ENCODE assay signal across 18 cellular contexts in genomic region chr20:3042621-3043020, GRCh38. TPM values are rescaled to one million over a fixed set of nuclear protein-coding genes. Genes with fewer than 3 reads are reported as not detected.
DNase-seq lines count a peak whose midpoint lies in the region; ATAC-seq and TF ChIP-seq lines count a peak whose summit lies in the region.
"Had no signal": no experiment of that assay in that cellular context is flagged by ENCODE, and none has a peak within 500 bp of the region (broad histone marks: within the 10 kb centered on the region; RNA-seq: fewer than 3 reads in every experiment).

No MANE protein-coding gene starts in this region.

- TF ChIP-seq CTCF in IMR-90 (conservative IDR thresholded peaks at IDR 0.05; ENCODE audit: low read depth, low read length) (no peak), body of pancreas (IDR thresholded peaks at IDR 0.05) (no peak)

- no peak for DNase-seq in IMR-90
- DNase-seq in body of pancreas, result peak in 1 of 4 donors; percentile 36
- no peak for DNase-seq in midbrain (lab: John Stamatoyannopoulos, UW)
- DNase-seq in HuH-7 (ENCODE audit: low spot score), result no peak
- no peak for DNase-seq in occipital lobe (lab: John Stamatoyannopoulos, UW)
- DNase-seq: activated CD4-positive, alpha-beta T cell treated with anti-CD3 and anti-CD28 coated beads for 4 hours; activated T-cell treated with anti-CD3 and anti-CD28 coated beads, Interleukin-2, amount 50 U/mL, for 24 hours; DND-41; effector CD4-positive, alpha-beta T cell; GM23248; left colon; PC-9; stimulated activated CD4-positive, alpha-beta T cell treated with anti-CD3 and anti-CD28 coated beads, Interleukin-15, amount 100 ng/mL, for 24 hours had no signal

- H3K56ac ChIP-seq in IMR-90 (ENCODE audit: extremely low read depth, insufficient read depth, low read length), result no peak overlapping the region

- H2AK9ac ChIP-seq in IMR-90 (replicated peaks; ENCODE audit: low read depth, low read length, poor library complexity), result peak overlapping the region; percentile 14

- no peak overlapping the region for H3K27ac ChIP-seq in IMR-90 (ENCODE audit: insufficient read depth, low read length)
- H3K27ac ChIP-seq in body of pancreas, result peak overlapping the region in 3 of 4 donors; percentile 50 to 85 (median 80)
- H3K27ac ChIP-seq in layer of hippocampus (ENCODE audit: low read depth, low read length), result peak overlapping the region; percentile 46
- H3K27ac ChIP-seq in skeletal muscle tissue (ENCODE audit: low read depth, low read length), result peak overlapping the region; percentile 69
- H3K27ac ChIP-seq: GM23248, PC-9 had no signal

- no peak overlapping the region for H3K18ac ChIP-seq in IMR-90 (ENCODE audit: low read depth, low read length)

- TF ChIP-seq RAD21 in IMR-90 (IDR thresholded peaks at IDR 0.05; ENCODE audit: low read length), result no peak

- CTCF ChIA-PET in IMR-90 (lab: Yijun Ruan, JAX), result interaction anchor here (0.7 kb wide), 1 partner anchor 42 kb away, joined by 3 read pairs; no protein-coding TSS in a partner anchor

- ATAC-seq in IMR-90 (ENCODE audit: low read depth) (no peak), body of pancreas (no peak), GM18870 (IDR thresholded peaks at IDR 0.05; ENCODE audit: unreplicated experiment) (no peak)
- ATAC-seq: left colon had no signal

- peaks cover 8% of the 10 kb centered on the region for H4K20me1 ChIP-seq in IMR-90 (ENCODE audit: insufficient read depth, low read length)

- H3K79me1 ChIP-seq in IMR-90 (ENCODE audit: low read depth in 1 of 2, low read length in 2 of 2), result peaks cover 10 to 16% of the 10 kb centered on the region in 2 experiments

- peaks cover 20% of the 10 kb centered on the region for H3K9me1 ChIP-seq in IMR-90 (ENCODE audit: insufficient read depth, low read length)

- H2BK5ac ChIP-seq in IMR-90 (ENCODE audit: low read depth, low read length, poor library complexity, severe bottlenecking), result no peak overlapping the region

- no peak overlapping the region for H3K4me3 ChIP-seq in IMR-90 (ENCODE audit: insufficient read depth, low read depth, low read length)
- H3K4me3 ChIP-seq in body of pancreas, result no peak overlapping the region
- no peak overlapping the region for H3K4me3 ChIP-seq in skeletal muscle tissue (ENCODE audit: low read length in 3 of 3)
- H3K4me3 ChIP-seq: GM23248, PC-9 had no signal

- no peak overlapping the region for H3K14ac ChIP-seq in IMR-90 (replicated peaks; ENCODE audit: low read depth, low read length)

- dilution Hi-C loops in IMR-90 (cut with HindIII; ENCODE audit: low sequenced_read_pairs, unreplicated experiment), result no loop called here

- H4K91ac ChIP-seq in IMR-90 (ENCODE audit: insufficient read depth, low read depth, low read length), result no peak overlapping the region

- no peak overlapping the region for H3K4me2 ChIP-seq in IMR-90 (ENCODE audit: low read depth, low read length)
- H3K4me2 ChIP-seq: PC-9 had no signal

- no peak overlapping the region for H4K8ac ChIP-seq in IMR-90 (ENCODE audit: low read depth in 2 of 2, low read length in 2 of 2)

- H2AK5ac ChIP-seq in IMR-90 (ENCODE audit: low read depth, low read length), result no peak overlapping the region

- H2BK15ac ChIP-seq in IMR-90 (ENCODE audit: low read depth, low read length), result no peak overlapping the region

- H3K4ac ChIP-seq in IMR-90 (ENCODE audit: low read depth, low read length), result no peak overlapping the region

- WGBS in IMR-90 (ENCODE audit: extremely low coverage in 2 of 2, insufficient read length in 1 of 2), 2 experiments, result 60% methylated on average over 1 of the region's 5 CpGs; no CpG with 5 or more reads in 1 of the 2 experiments
- WGBS in body of pancreas, 2 donors, result 76 to 95% methylated on average over 3 to 5 of the region's 5 CpGs

- peaks cover 13% of the 10 kb centered on the region for H3K4me1 ChIP-seq in IMR-90 (ENCODE audit: control insufficient read depth, insufficient read depth, low read length)
- peaks cover 25% of the 10 kb centered on the region for H3K4me1 ChIP-seq in body of pancreas
- peaks cover 18 to 38% (median 25%) of the 10 kb centered on the region in 3 donors for H3K4me1 ChIP-seq in skeletal muscle tissue (ENCODE audit: control insufficient read depth in 3 of 3, insufficient read depth in 3 of 3, low read length in 3 of 3)

- no peak overlapping the region for H2BK20ac ChIP-seq in IMR-90 (ENCODE audit: low read depth, low read length)

- H3K27me3 ChIP-seq in IMR-90 (ENCODE audit: control insufficient read depth, insufficient read depth, low read length) (no peaks in the 10 kb centered on the region), body of pancreas (no peaks in the 10 kb centered on the region), layer of hippocampus (ENCODE audit: control insufficient read depth, insufficient read depth, low read length) (no peaks in the 10 kb centered on the region), skeletal muscle tissue (ENCODE audit: control insufficient read depth in 3 of 3, insufficient read depth in 3 of 3, low read length in 3 of 3) (no peaks in the 10 kb centered on the region)

- intact Hi-C loops in IMR-90 (cut with micrococcal nuclease) (no loop called here), body of pancreas (cut with DNase I) (no loop called here)

- H3K9ac ChIP-seq in IMR-90 (ENCODE audit: low read depth, low read length), result no peak overlapping the region
- no peak overlapping the region for H3K9ac ChIP-seq in skeletal muscle tissue (ENCODE audit: low read depth in 1 of 3, low read length in 3 of 3)
- H3K9ac ChIP-seq: GM23248 had no signal

- H3K9me3 ChIP-seq in IMR-90 (ENCODE audit: control insufficient read depth, insufficient read depth, low read length), result no peaks in the 10 kb centered on the region
- no peaks in the 10 kb centered on the region for H3K9me3 ChIP-seq in body of pancreas
- H3K9me3 ChIP-seq in skeletal muscle tissue (ENCODE audit: control insufficient read depth in 3 of 3, low read length in 3 of 3), result no peaks in the 10 kb centered on the region

- H3K36me3 ChIP-seq in IMR-90 (ENCODE audit: control insufficient read depth, insufficient read depth, low read length), result peaks cover 25% of the 10 kb centered on the region
- H3K36me3 ChIP-seq in body of pancreas (replicated peaks in 1 of 2; ENCODE audit: insufficient read depth in 1 of 2, low read depth in 2 of 2), result peaks cover 0 to 5% of the 10 kb centered on the region in 2 donors
- H3K36me3 ChIP-seq in skeletal muscle tissue (ENCODE audit: control insufficient read depth in 3 of 3, insufficient read depth in 3 of 3, low read length in 3 of 3), result peaks cover 19 to 33% (median 26%) of the 10 kb centered on the region in 3 donors

- no peak overlapping the region for H4K5ac ChIP-seq in IMR-90 (ENCODE audit: low read depth, low read length)

- in situ Hi-C loops in IMR-90 (cut with MboI; ENCODE audit: low sequenced_read_pairs), result no loop called here

- H2BK120ac ChIP-seq in IMR-90 (ENCODE audit: low read depth, low read length), result no peak overlapping the region

- no peak overlapping the region for H2AFZ ChIP-seq in IMR-90 (replicated peaks; ENCODE audit: low read length, poor library complexity)
- H2AFZ ChIP-seq: GM23248, PC-9 had no signal

- TF ChIP-seq POLR2A in IMR-90 (IDR thresholded peaks at IDR 0.05; ENCODE audit: low read depth, low read length) (no peak), body of pancreas (IDR thresholded peaks at IDR 0.05) (no peak)

- no TSS peak for BruUV-seq in IMR-90 (replicated peaks; lab: Mats Ljungman, UMichigan)

- POLR2A ChIA-PET in IMR-90 (lab: Charles Lee; ENCODE audit: unreplicated experiment), result no interaction called here

- no peak overlapping the region for H3K23ac ChIP-seq in IMR-90 (ENCODE audit: low read depth, low read length)

TF ChIP-seq in IMR-90, 13 proteins besides CTCF, POLR2A, EP300 and RAD21 (continues in another document):
- no peak for TF ChIP-seq ELK1 (IDR thresholded peaks at IDR 0.05; ENCODE audit: borderline replicate concordance, low read depth, low read length)
- no peak for TF ChIP-seq RFX5 (IDR thresholded peaks at IDR 0.05; ENCODE audit: low read depth, low read length)
- no peak for TF ChIP-seq MXI1 (IDR thresholded peaks at IDR 0.05; ENCODE audit: borderline replicate concordance, low read depth, low read length)
- TF ChIP-seq CEBPB (IDR thresholded peaks at IDR 0.05; ENCODE audit: low read depth, low read length), result no peak
- no peak for TF ChIP-seq MAFK (IDR thresholded peaks at IDR 0.05; ENCODE audit: low read depth, low read length)
- no peak for TF ChIP-seq NFE2L2 (IDR thresholded peaks at IDR 0.05; ENCODE audit: low read depth, low read length)
- no peak for TF ChIP-seq CHD1 (IDR thresholded peaks at IDR 0.05; ENCODE audit: low read depth, low read length)

RNA-seq across cellular contexts. Expression of gene GNRH2, which starts 0.8 kb away (rescaled TPM):
- total RNA-seq in IMR-90 (2012; rRNA removed), result 0.18 and 0.28 TPM in 2 replicates
- 0.16 and 0.21 TPM in 2 replicates for polyA plus RNA-seq in IMR-90 (2012; rRNA removed)
- not detected in 2 replicates for polyA plus RNA-seq in IMR-90 (2012; cell fraction: cytosol; rRNA removed)
- polyA plus RNA-seq in IMR-90 (2012; cell fraction: nucleus; rRNA removed; ENCODE audit: low replicate concordance), result 1.7 and 3.5 TPM in 2 replicates
- not detected for total RNA-seq in body of pancreas
- total RNA-seq in skeletal muscle tissue, result not detected
- not detected for total RNA-seq in occipital lobe
- total RNA-seq: GM23248 had no signal
- polyA plus RNA-seq: adipose tissue, GM23248 had no signal

RNA-seq across cellular contexts. Expression of gene MRPS26, which starts 3.2 kb away (rescaled TPM):
- total RNA-seq in IMR-90 (2012; rRNA removed), result 22.2 and 24.7 TPM in 2 replicates
- 38.6 and 49.5 TPM in 2 replicates for polyA plus RNA-seq in IMR-90 (2012; rRNA removed)
- 53.9 and 56.0 TPM in 2 replicates for polyA plus RNA-seq in IMR-90 (2012; cell fraction: cytosol; rRNA removed)
- polyA plus RNA-seq in IMR-90 (2012; cell fraction: nucleus; rRNA removed; ENCODE audit: low replicate concordance), result 20.0 and 35.2 TPM in 2 replicates
- total RNA-seq in body of pancreas, result 10 to 100 TPM; 28.0 to 29.0 TPM
- 25.6 TPM for total RNA-seq in skeletal muscle tissue
- 36.0 TPM for total RNA-seq in occipital lobe

RNA-seq across cellular contexts. Expression of gene OXT, which starts 28.8 kb away (rescaled TPM):
- total RNA-seq in IMR-90 (2012; rRNA removed) (not detected in 2 replicates), body of pancreas (not detected), skeletal muscle tissue (not detected), occipital lobe (not detected)
- not detected in 2 replicates for polyA plus RNA-seq in IMR-90 (2012; rRNA removed)
- not detected in 2 replicates for polyA plus RNA-seq in IMR-90 (2012; cell fraction: cytosol; rRNA removed)
- not detected in 2 replicates for polyA plus RNA-seq in IMR-90 (2012; cell fraction: nucleus; rRNA removed; ENCODE audit: low replicate concordance)
- total RNA-seq: GM23248, left colon, PC-9 had no signal

RNA-seq across cellular contexts. Expression of gene AVP, which starts 41.9 kb away (rescaled TPM):
- total RNA-seq in IMR-90 (2012; rRNA removed) (not detected in 2 replicates), body of pancreas (not detected), skeletal muscle tissue (not detected), occipital lobe (not detected)
- polyA plus RNA-seq in IMR-90 (2012; rRNA removed), result not detected in 2 replicates
- polyA plus RNA-seq in IMR-90 (2012; cell fraction: cytosol; rRNA removed), result not detected in 2 replicates
- polyA plus RNA-seq in IMR-90 (2012; cell fraction: nucleus; rRNA removed; ENCODE audit: low replicate concordance), result not detected in 2 replicates
- total RNA-seq: GM23248; left colon; PC-9; T-helper 1 cell treated with Interleukin-12 subunit alpha and Interleukin-12 subunit beta and Interleukin-4 antibody, amounts not matched to agents 30 ng/mL and 1 ng/mL, for 36 hours had no signal
- polyA plus RNA-seq: GM23248 had no signal
